Comparison of ENCODE assay signal across 1 cellular context in the genomic region with DNA sequence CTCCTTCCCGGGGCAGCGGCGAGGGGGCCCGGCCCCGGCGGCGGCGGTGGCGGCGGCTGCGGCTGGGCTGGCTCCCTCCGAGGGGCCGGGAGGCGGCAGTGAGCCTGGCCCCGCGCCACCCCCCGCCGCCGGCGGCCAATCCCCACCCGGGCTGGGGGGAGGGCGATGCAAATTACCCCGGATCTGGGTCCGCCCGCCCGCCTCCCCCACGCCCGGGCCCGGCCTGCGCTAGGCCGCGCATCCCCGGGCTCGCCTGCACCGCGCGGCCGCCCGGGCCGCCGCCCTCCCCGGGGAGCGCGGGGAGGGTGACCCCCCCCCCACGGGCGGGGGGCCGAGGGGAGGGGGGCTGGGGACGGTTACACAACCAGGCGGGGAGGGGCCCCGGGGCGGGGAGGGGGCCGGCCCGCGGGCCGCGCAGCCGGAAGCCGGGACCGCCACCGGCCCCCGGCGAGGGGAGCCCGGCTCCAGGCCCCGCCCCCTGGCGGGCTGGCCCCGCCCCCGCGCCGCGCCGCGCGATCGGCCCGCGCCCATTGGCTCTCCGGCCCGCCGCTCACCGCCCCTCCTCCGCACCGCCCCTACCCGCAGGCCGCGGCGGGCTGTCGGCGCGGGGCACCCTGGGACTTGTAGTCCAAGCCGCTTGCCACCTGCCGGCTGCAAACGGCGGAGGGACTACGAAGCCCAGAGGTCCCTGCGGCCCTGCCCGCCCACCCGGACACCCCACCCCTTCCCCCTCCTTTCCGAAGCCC.
A peak's percentile ranks its signal among the peaks of the same experiment; 100 is the strongest.
TF ChIP-seq lines count a peak whose summit lies in the region.

No MANE protein-coding gene starts in this region.

TF ChIP-seq in K562, 482 proteins besides CTCF, POLR2A, EP300 and RAD21 (continued from another document and continues in another):
- TF ChIP-seq, protein P1, sequence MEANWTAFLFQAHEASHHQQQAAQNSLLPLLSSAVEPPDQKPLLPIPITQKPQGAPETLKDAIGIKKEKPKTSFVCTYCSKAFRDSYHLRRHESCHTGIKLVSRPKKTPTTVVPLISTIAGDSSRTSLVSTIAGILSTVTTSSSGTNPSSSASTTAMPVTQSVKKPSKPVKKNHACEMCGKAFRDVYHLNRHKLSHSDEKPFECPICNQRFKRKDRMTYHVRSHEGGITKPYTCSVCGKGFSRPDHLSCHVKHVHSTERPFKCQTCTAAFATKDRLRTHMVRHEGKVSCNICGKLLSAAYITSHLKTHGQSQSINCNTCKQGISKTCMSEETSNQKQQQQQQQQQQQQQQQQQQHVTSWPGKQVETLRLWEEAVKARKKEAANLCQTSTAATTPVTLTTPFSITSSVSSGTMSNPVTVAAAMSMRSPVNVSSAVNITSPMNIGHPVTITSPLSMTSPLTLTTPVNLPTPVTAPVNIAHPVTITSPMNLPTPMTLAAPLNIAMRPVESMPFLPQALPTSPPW (CRISPR knock-in tag; IDR thresholded peaks at IDR 0.05): peak; percentile 99
- TF ChIP-seq RNF2 (IDR thresholded peaks at IDR 0.05) (no peak), ASH1L (IDR thresholded peaks at IDR 0.05; ENCODE audit: borderline replicate concordance, low read depth, partially characterized antibody) (no peak), SMARCB1 (IDR thresholded peaks at IDR 0.05; ENCODE audit: insufficient read length, low read depth) (no peak), HDGF (IDR thresholded peaks at IDR 0.05) (no peak), ERF (CRISPR knock-in tag; IDR thresholded peaks at IDR 0.05) (no peak), NFATC3 (IDR thresholded peaks at IDR 0.05) (no peak), PPARD (CRISPR knock-in tag; IDR thresholded peaks at IDR 0.05) (no peak), ZNF408 (CRISPR knock-in tag; IDR thresholded peaks at IDR 0.05; ENCODE audit: low read depth) (no peak), RUNX1 (IDR thresholded peaks at IDR 0.05; ENCODE audit: low read depth) (no peak), BACH1 (tag; IDR thresholded peaks at IDR 0.05) (no peak), ZNF184 (CRISPR knock-in tag; IDR thresholded peaks at IDR 0.05) (no peak), NBN (IDR thresholded peaks at IDR 0.05; ENCODE audit: low read depth) (no peak), MTF1 (CRISPR knock-in tag; IDR thresholded peaks at IDR 0.05; ENCODE audit: borderline replicate concordance) (no peak), PHF21A (IDR thresholded peaks at IDR 0.05; ENCODE audit: borderline replicate concordance, low read depth) (no peak), GTF2F1 (IDR thresholded peaks at IDR 0.05; ENCODE audit: low read depth, low read length) (no peak), NFRKB (IDR thresholded peaks at IDR 0.05; ENCODE audit: low read depth) (no peak), ZBTB8A (IDR thresholded peaks at IDR 0.05; ENCODE audit: partially characterized antibody) (no peak), EZH2 (IDR thresholded peaks at IDR 0.05; ENCODE audit: borderline replicate concordance, low read depth, low read length) (no peak), ZNF707 (CRISPR knock-in tag; conservative IDR thresholded peaks at IDR 0.05) (no peak), ZNF224 (CRISPR knock-in tag; IDR thresholded peaks at IDR 0.05) (no peak), POU5F1 (IDR thresholded peaks at IDR 0.05; ENCODE audit: borderline replicate concordance, low read depth, low read length, partially characterized antibody) (no peak), XRCC5 (IDR thresholded peaks at IDR 0.05; ENCODE audit: low read depth, low read length) (no peak), SRF (CRISPR knock-in tag; IDR thresholded peaks at IDR 0.05) (no peak), POLR2G (IDR thresholded peaks at IDR 0.05; ENCODE audit: low read depth, low read length) (peak; percentile 43), HDAC3 (IDR thresholded peaks at IDR 0.05; ENCODE audit: borderline replicate concordance, partially characterized antibody) (no peak), ZNF140 (CRISPR knock-in tag; IDR thresholded peaks at IDR 0.05) (no peak), ZNF3 (CRISPR knock-in tag; IDR thresholded peaks at IDR 0.05) (no peak), ZNF445 (CRISPR knock-in tag; IDR thresholded peaks at IDR 0.05; ENCODE audit: low read depth) (no peak), FOXJ2 (tag; IDR thresholded peaks at IDR 0.05) (no peak), PHB (CRISPR knock-in tag; IDR thresholded peaks at IDR 0.05) (no peak)
- TF ChIP-seq, protein P2, sequence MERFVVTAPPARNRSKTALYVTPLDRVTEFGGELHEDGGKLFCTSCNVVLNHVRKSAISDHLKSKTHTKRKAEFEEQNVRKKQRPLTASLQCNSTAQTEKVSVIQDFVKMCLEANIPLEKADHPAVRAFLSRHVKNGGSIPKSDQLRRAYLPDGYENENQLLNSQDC (CRISPR knock-in tag; IDR thresholded peaks at IDR 0.05): no peak
- TF ChIP-seq, protein P3, sequence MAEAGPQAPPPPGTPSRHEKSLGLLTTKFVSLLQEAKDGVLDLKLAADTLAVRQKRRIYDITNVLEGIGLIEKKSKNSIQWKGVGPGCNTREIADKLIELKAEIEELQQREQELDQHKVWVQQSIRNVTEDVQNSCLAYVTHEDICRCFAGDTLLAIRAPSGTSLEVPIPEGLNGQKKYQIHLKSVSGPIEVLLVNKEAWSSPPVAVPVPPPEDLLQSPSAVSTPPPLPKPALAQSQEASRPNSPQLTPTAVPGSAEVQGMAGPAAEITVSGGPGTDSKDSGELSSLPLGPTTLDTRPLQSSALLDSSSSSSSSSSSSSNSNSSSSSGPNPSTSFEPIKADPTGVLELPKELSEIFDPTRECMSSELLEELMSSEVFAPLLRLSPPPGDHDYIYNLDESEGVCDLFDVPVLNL (CRISPR knock-in tag; IDR thresholded peaks at IDR 0.05; ENCODE audit: low read depth): no peak
- TF ChIP-seq, protein P4, sequence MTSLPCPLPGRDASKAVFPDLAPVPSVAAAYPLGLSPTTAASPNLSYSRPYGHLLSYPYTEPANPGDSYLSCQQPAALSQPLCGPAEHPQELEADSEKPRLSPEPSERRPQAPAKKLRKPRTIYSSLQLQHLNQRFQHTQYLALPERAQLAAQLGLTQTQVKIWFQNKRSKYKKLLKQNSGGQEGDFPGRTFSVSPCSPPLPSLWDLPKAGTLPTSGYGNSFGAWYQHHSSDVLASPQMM (CRISPR knock-in tag; IDR thresholded peaks at IDR 0.05): no peak
- TF ChIP-seq, protein P5, sequence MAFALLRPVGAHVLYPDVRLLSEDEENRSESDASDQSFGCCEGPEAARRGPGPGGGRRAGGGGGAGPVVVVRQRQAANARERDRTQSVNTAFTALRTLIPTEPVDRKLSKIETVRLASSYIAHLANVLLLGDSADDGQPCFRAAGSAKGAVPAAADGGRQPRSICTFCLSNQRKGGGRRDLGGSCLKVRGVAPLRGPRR (CRISPR knock-in tag; IDR thresholded peaks at IDR 0.05): no peak
- TF ChIP-seq, protein P6, sequence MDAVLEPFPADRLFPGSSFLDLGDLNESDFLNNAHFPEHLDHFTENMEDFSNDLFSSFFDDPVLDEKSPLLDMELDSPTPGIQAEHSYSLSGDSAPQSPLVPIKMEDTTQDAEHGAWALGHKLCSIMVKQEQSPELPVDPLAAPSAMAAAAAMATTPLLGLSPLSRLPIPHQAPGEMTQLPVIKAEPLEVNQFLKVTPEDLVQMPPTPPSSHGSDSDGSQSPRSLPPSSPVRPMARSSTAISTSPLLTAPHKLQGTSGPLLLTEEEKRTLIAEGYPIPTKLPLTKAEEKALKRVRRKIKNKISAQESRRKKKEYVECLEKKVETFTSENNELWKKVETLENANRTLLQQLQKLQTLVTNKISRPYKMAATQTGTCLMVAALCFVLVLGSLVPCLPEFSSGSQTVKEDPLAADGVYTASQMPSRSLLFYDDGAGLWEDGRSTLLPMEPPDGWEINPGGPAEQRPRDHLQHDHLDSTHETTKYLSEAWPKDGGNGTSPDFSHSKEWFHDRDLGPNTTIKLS (IDR thresholded peaks at IDR 0.05; ENCODE audit: borderline replicate concordance, low read depth): no peak
- TF ChIP-seq, protein P7, sequence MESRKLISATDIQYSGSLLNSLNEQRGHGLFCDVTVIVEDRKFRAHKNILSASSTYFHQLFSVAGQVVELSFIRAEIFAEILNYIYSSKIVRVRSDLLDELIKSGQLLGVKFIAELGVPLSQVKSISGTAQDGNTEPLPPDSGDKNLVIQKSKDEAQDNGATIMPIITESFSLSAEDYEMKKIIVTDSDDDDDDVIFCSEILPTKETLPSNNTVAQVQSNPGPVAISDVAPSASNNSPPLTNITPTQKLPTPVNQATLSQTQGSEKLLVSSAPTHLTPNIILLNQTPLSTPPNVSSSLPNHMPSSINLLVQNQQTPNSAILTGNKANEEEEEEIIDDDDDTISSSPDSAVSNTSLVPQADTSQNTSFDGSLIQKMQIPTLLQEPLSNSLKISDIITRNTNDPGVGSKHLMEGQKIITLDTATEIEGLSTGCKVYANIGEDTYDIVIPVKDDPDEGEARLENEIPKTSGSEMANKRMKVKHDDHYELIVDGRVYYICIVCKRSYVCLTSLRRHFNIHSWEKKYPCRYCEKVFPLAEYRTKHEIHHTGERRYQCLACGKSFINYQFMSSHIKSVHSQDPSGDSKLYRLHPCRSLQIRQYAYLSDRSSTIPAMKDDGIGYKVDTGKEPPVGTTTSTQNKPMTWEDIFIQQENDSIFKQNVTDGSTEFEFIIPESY (CRISPR knock-in tag; IDR thresholded peaks at IDR 0.05): no peak
- TF ChIP-seq, protein P8, sequence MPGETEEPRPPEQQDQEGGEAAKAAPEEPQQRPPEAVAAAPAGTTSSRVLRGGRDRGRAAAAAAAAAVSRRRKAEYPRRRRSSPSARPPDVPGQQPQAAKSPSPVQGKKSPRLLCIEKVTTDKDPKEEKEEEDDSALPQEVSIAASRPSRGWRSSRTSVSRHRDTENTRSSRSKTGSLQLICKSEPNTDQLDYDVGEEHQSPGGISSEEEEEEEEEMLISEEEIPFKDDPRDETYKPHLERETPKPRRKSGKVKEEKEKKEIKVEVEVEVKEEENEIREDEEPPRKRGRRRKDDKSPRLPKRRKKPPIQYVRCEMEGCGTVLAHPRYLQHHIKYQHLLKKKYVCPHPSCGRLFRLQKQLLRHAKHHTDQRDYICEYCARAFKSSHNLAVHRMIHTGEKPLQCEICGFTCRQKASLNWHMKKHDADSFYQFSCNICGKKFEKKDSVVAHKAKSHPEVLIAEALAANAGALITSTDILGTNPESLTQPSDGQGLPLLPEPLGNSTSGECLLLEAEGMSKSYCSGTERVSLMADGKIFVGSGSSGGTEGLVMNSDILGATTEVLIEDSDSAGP (CRISPR knock-in tag; IDR thresholded peaks at IDR 0.05): no peak
- TF ChIP-seq, protein P9, sequence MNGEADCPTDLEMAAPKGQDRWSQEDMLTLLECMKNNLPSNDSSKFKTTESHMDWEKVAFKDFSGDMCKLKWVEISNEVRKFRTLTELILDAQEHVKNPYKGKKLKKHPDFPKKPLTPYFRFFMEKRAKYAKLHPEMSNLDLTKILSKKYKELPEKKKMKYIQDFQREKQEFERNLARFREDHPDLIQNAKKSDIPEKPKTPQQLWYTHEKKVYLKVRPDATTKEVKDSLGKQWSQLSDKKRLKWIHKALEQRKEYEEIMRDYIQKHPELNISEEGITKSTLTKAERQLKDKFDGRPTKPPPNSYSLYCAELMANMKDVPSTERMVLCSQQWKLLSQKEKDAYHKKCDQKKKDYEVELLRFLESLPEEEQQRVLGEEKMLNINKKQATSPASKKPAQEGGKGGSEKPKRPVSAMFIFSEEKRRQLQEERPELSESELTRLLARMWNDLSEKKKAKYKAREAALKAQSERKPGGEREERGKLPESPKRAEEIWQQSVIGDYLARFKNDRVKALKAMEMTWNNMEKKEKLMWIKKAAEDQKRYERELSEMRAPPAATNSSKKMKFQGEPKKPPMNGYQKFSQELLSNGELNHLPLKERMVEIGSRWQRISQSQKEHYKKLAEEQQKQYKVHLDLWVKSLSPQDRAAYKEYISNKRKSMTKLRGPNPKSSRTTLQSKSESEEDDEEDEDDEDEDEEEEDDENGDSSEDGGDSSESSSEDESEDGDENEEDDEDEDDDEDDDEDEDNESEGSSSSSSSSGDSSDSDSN (IDR thresholded peaks at IDR 0.05; ENCODE audit: borderline replicate concordance in 1 of 2, low read depth in 2 of 2, low read length in 2 of 2): peak; percentile 100
- TF ChIP-seq, protein P10, sequence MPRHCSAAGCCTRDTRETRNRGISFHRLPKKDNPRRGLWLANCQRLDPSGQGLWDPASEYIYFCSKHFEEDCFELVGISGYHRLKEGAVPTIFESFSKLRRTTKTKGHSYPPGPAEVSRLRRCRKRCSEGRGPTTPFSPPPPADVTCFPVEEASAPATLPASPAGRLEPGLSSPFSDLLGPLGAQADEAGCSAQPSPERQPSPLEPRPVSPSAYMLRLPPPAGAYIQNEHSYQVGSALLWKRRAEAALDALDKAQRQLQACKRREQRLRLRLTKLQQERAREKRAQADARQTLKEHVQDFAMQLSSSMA (CRISPR knock-in tag; IDR thresholded peaks at IDR 0.05): no peak
- TF ChIP-seq, protein P11, sequence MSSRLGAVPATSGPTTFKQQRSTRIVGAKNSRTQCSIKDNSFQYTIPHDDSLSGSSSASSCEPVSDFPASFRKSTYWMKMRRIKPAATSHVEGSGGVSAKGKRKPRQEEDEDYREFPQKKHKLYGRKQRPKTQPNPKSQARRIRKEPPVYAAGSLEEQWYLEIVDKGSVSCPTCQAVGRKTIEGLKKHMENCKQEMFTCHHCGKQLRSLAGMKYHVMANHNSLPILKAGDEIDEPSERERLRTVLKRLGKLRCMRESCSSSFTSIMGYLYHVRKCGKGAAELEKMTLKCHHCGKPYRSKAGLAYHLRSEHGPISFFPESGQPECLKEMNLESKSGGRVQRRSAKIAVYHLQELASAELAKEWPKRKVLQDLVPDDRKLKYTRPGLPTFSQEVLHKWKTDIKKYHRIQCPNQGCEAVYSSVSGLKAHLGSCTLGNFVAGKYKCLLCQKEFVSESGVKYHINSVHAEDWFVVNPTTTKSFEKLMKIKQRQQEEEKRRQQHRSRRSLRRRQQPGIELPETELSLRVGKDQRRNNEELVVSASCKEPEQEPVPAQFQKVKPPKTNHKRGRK (tag; IDR thresholded peaks at IDR 0.05): no peak
- TF ChIP-seq, protein P12, sequence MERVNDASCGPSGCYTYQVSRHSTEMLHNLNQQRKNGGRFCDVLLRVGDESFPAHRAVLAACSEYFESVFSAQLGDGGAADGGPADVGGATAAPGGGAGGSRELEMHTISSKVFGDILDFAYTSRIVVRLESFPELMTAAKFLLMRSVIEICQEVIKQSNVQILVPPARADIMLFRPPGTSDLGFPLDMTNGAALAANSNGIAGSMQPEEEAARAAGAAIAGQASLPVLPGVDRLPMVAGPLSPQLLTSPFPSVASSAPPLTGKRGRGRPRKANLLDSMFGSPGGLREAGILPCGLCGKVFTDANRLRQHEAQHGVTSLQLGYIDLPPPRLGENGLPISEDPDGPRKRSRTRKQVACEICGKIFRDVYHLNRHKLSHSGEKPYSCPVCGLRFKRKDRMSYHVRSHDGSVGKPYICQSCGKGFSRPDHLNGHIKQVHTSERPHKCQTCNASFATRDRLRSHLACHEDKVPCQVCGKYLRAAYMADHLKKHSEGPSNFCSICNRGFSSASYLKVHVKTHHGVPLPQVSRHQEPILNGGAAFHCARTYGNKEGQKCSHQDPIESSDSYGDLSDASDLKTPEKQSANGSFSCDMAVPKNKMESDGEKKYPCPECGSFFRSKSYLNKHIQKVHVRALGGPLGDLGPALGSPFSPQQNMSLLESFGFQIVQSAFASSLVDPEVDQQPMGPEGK (CRISPR knock-in tag; IDR thresholded peaks at IDR 0.05; ENCODE audit: borderline replicate concordance): no peak
- TF ChIP-seq, protein P13, sequence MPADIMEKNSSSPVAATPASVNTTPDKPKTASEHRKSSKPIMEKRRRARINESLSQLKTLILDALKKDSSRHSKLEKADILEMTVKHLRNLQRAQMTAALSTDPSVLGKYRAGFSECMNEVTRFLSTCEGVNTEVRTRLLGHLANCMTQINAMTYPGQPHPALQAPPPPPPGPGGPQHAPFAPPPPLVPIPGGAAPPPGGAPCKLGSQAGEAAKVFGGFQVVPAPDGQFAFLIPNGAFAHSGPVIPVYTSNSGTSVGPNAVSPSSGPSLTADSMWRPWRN (IDR thresholded peaks at IDR 0.05; ENCODE audit: low read depth): no peak
